1 cellular context compared by ENCODE assay signal in the genomic region with DNA sequence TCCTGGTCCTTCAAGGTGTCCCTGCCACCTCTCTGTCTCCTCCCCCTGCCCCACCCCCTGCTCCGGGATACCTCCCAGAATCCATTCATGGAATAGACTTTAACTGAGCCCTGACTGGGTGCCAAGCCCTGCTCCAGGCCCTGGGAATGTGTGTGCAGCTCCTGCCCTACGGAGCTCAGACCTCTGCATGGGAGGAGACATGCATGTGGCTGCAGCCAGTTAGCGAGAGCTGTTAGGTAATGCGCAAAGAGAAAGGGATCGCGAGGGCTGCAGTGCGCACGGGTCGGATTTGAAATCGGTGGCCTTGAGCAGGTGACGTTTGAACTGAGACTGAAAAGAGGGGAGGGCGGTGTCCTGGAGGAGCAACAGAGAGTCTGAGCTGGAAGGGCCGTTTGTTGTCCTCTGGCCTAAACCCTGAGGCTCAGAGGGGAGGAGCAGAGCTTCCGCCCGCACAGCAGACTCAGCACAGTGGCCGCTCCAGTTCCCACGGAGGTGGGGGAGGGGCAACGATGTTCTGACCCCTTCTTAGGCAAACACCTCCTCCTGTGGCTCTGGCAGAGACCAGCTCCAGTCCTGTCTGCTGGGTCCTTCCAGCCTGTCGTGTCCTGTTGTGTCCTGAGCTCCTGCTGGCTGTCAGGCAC.
TF ChIP-seq lines count a peak whose summit lies in the region.

No MANE protein-coding gene starts in this region.

TF ChIP-seq in HepG2, 621 proteins besides CTCF, POLR2A, EP300 and RAD21 (continued from another document and continues in another):
- TF ChIP-seq, protein P1, sequence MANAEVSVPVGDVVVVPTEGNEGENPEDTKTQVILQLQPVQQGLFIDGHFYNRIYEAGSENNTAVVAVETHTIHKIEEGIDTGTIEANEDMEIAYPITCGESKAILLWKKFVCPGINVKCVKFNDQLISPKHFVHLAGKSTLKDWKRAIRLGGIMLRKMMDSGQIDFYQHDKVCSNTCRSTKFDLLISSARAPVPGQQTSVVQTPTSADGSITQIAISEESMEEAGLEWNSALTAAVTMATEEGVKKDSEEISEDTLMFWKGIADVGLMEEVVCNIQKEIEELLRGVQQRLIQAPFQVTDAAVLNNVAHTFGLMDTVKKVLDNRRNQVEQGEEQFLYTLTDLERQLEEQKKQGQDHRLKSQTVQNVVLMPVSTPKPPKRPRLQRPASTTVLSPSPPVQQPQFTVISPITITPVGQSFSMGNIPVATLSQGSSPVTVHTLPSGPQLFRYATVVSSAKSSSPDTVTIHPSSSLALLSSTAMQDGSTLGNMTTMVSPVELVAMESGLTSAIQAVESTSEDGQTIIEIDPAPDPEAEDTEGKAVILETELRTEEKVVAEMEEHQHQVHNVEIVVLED (CRISPR knock-in tag; IDR thresholded peaks at IDR 0.05; ENCODE audit: borderline replicate concordance), result no peak
- TF ChIP-seq ZNF619 (CRISPR knock-in tag; IDR thresholded peaks at IDR 0.05) (no peak), TAF1 (CRISPR knock-in tag; IDR thresholded peaks at IDR 0.05) (no peak), ATF1 (CRISPR knock-in tag; IDR thresholded peaks at IDR 0.05) (no peak), ARNT2 (CRISPR knock-in tag; IDR thresholded peaks at IDR 0.05; ENCODE audit: low read depth) (no peak), ZNF552 (CRISPR knock-in tag; IDR thresholded peaks at IDR 0.05; ENCODE audit: borderline replicate concordance) (no peak), ZSCAN31 (CRISPR knock-in tag; IDR thresholded peaks at IDR 0.05; ENCODE audit: low read depth) (no peak), HNRNPL (IDR thresholded peaks at IDR 0.05; ENCODE audit: low read depth, low read length) (no peak), MEIS2 (CRISPR knock-in tag; IDR thresholded peaks at IDR 0.05) (0 out of 2 replicates have a peak, but pooled peaks have one; percentile 34), SUZ12 (IDR thresholded peaks at IDR 0.05; ENCODE audit: low read depth, low read length) (no peak), NFYB (CRISPR knock-in tag; IDR thresholded peaks at IDR 0.05) (0 out of 2 replicates have a peak, but pooled peaks have one; percentile 28), ZNF75D (CRISPR knock-in tag; IDR thresholded peaks at IDR 0.05; ENCODE audit: borderline replicate concordance) (no peak), BRD4 (CRISPR knock-in tag; IDR thresholded peaks at IDR 0.05) (peak; percentile 66; the same call in 1 of the 2 replicates), ZNF251 (CRISPR knock-in tag; IDR thresholded peaks at IDR 0.05) (no peak), ZNF703 (CRISPR knock-in tag; IDR thresholded peaks at IDR 0.05; ENCODE audit: borderline replicate concordance) (no peak), XBP1 (CRISPR knock-in tag; IDR thresholded peaks at IDR 0.05) (no peak)
- TF ChIP-seq, protein P2, sequence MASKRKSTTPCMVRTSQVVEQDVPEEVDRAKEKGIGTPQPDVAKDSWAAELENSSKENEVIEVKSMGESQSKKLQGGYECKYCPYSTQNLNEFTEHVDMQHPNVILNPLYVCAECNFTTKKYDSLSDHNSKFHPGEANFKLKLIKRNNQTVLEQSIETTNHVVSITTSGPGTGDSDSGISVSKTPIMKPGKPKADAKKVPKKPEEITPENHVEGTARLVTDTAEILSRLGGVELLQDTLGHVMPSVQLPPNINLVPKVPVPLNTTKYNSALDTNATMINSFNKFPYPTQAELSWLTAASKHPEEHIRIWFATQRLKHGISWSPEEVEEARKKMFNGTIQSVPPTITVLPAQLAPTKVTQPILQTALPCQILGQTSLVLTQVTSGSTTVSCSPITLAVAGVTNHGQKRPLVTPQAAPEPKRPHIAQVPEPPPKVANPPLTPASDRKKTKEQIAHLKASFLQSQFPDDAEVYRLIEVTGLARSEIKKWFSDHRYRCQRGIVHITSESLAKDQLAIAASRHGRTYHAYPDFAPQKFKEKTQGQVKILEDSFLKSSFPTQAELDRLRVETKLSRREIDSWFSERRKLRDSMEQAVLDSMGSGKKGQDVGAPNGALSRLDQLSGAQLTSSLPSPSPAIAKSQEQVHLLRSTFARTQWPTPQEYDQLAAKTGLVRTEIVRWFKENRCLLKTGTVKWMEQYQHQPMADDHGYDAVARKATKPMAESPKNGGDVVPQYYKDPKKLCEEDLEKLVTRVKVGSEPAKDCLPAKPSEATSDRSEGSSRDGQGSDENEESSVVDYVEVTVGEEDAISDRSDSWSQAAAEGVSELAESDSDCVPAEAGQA (IDR thresholded peaks at IDR 0.05; ENCODE audit: low read depth), result no peak
- TF ChIP-seq, protein P2 (CRISPR knock-in tag; IDR thresholded peaks at IDR 0.05; ENCODE audit: borderline replicate concordance), result no peak
- TF ChIP-seq, protein P3, sequence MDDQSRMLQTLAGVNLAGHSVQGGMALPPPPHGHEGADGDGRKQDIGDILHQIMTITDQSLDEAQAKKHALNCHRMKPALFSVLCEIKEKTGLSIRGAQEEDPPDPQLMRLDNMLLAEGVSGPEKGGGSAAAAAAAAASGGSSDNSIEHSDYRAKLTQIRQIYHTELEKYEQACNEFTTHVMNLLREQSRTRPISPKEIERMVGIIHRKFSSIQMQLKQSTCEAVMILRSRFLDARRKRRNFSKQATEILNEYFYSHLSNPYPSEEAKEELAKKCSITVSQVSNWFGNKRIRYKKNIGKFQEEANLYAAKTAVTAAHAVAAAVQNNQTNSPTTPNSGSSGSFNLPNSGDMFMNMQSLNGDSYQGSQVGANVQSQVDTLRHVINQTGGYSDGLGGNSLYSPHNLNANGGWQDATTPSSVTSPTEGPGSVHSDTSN (CRISPR knock-in tag; IDR thresholded peaks at IDR 0.05; ENCODE audit: borderline replicate concordance), result no peak
- TF ChIP-seq, protein P4, sequence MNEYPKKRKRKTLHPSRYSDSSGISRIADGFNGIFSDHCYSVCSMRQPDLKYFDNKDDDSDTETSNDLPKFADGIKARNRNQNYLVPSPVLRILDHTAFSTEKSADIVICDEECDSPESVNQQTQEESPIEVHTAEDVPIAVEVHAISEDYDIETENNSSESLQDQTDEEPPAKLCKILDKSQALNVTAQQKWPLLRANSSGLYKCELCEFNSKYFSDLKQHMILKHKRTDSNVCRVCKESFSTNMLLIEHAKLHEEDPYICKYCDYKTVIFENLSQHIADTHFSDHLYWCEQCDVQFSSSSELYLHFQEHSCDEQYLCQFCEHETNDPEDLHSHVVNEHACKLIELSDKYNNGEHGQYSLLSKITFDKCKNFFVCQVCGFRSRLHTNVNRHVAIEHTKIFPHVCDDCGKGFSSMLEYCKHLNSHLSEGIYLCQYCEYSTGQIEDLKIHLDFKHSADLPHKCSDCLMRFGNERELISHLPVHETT (CRISPR knock-in tag; conservative IDR thresholded peaks at IDR 0.05), result peak; percentile 24; the same call in 1 of the 2 replicates
- TF ChIP-seq, protein P5, sequence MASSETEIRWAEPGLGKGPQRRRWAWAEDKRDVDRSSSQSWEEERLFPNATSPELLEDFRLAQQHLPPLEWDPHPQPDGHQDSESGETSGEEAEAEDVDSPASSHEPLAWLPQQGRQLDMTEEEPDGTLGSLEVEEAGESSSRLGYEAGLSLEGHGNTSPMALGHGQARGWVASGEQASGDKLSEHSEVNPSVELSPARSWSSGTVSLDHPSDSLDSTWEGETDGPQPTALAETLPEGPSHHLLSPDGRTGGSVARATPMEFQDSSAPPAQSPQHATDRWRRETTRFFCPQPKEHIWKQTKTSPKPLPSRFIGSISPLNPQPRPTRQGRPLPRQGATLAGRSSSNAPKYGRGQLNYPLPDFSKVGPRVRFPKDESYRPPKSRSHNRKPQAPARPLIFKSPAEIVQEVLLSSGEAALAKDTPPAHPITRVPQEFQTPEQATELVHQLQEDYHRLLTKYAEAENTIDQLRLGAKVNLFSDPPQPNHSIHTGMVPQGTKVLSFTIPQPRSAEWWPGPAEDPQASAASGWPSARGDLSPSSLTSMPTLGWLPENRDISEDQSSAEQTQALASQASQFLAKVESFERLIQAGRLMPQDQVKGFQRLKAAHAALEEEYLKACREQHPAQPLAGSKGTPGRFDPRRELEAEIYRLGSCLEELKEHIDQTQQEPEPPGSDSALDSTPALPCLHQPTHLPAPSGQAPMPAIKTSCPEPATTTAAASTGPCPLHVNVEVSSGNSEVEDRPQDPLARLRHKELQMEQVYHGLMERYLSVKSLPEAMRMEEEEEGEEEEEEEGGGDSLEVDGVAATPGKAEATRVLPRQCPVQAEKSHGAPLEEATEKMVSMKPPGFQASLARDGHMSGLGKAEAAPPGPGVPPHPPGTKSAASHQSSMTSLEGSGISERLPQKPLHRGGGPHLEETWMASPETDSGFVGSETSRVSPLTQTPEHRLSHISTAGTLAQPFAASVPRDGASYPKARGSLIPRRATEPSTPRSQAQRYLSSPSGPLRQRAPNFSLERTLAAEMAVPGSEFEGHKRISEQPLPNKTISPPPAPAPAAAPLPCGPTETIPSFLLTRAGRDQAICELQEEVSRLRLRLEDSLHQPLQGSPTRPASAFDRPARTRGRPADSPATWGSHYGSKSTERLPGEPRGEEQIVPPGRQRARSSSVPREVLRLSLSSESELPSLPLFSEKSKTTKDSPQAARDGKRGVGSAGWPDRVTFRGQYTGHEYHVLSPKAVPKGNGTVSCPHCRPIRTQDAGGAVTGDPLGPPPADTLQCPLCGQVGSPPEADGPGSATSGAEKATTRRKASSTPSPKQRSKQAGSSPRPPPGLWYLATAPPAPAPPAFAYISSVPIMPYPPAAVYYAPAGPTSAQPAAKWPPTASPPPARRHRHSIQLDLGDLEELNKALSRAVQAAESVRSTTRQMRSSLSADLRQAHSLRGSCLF (CRISPR knock-in tag; IDR thresholded peaks at IDR 0.05; ENCODE audit: borderline replicate concordance), result no peak
- TF ChIP-seq, protein P6, sequence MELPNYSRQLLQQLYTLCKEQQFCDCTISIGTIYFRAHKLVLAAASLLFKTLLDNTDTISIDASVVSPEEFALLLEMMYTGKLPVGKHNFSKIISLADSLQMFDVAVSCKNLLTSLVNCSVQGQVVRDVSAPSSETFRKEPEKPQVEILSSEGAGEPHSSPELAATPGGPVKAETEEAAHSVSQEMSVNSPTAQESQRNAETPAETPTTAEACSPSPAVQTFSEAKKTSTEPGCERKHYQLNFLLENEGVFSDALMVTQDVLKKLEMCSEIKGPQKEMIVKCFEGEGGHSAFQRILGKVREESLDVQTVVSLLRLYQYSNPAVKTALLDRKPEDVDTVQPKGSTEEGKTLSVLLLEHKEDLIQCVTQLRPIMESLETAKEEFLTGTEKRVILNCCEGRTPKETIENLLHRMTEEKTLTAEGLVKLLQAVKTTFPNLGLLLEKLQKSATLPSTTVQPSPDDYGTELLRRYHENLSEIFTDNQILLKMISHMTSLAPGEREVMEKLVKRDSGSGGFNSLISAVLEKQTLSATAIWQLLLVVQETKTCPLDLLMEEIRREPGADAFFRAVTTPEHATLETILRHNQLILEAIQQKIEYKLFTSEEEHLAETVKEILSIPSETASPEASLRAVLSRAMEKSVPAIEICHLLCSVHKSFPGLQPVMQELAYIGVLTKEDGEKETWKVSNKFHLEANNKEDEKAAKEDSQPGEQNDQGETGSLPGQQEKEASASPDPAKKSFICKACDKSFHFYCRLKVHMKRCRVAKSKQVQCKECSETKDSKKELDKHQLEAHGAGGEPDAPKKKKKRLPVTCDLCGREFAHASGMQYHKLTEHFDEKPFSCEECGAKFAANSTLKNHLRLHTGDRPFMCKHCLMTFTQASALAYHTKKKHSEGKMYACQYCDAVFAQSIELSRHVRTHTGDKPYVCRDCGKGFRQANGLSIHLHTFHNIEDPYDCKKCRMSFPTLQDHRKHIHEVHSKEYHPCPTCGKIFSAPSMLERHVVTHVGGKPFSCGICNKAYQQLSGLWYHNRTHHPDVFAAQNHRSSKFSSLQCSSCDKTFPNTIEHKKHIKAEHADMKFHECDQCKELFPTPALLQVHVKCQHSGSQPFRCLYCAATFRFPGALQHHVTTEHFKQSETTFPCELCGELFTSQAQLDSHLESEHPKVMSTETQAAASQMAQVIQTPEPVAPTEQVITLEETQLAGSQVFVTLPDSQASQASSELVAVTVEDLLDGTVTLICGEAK (IDR thresholded peaks at IDR 0.05), result no peak
- TF ChIP-seq, protein P6 (CRISPR knock-in tag; IDR thresholded peaks at IDR 0.05), result no peak
